In genomic region chrX:106415276-106415895, GRCh38 we compare ENCODE assay signal across 9 cellular contexts.
DNase-seq lines count a peak whose midpoint lies in the region; ATAC-seq and TF ChIP-seq lines count a peak whose summit lies in the region.
"Had no signal": no experiment of that assay in that cellular context is flagged by ENCODE, and none has a peak within 500 bp of the region (broad histone marks: within the 10 kb centered on the region; RNA-seq: fewer than 3 reads in every experiment).

No MANE protein-coding gene starts in this region.

- H3K4me1 ChIP-seq in sigmoid colon: no peaks in the 10 kb centered on the region

- TF ChIP-seq POLR2A in sigmoid colon (IDR thresholded peaks at IDR 0.05): no peak

- no peaks in the 10 kb centered on the region for H3K36me3 ChIP-seq in sigmoid colon

- peak; percentile 43 for TF ChIP-seq CTCF in WI38 (IDR thresholded peaks at IDR 0.05; ENCODE audit: low read depth, low read length)
- peak in 1 of 4 experiments; percentile 35 for TF ChIP-seq CTCF in sigmoid colon (IDR thresholded peaks at IDR 0.05)

- H3K27ac Mint-ChIP-seq in activated CD4-positive, alpha-beta T cell treated with anti-CD3 and anti-CD28 coated beads, Interleukin-2, amount 10 ng/mL, durations not matched to agents 7 days and 5 days: no peak overlapping the region

- no peaks in the 10 kb centered on the region for H3K27me3 Mint-ChIP-seq in activated CD4-positive, alpha-beta T cell treated with anti-CD3 and anti-CD28 coated beads, Interleukin-2, amount 10 ng/mL, durations not matched to agents 7 days and 5 days
- H3K27me3 Mint-ChIP-seq: central memory CD8-positive, alpha-beta T cell had no signal

- POLR2A ChIA-PET in activated CD4-positive, alpha-beta T cell treated with anti-CD3 and anti-CD28 coated beads, Interleukin-2, amount 10 ng/mL, durations not matched to agents 7 days and 5 days (lab: Charles Lee): no interaction called here

- 44 to 48% methylated on average over 2 of the region's 2 CpGs for WGBS in sigmoid colon, 2 donors

- TF ChIP-seq EP300 in sigmoid colon (IDR thresholded peaks at IDR 0.05): no peak

- CTCF ChIA-PET in activated CD4-positive, alpha-beta T cell treated with anti-CD3 and anti-CD28 coated beads, Interleukin-2, amount 10 ng/mL, durations not matched to agents 7 days and 5 days (lab: Charles Lee): no interaction called here

- no peak overlapping the region for H3K27ac ChIP-seq in sigmoid colon

- H3K4me3 ChIP-seq in WI38 (ENCODE audit: low read depth, low read length) (no peak overlapping the region), sigmoid colon (no peak overlapping the region)

- intact Hi-C loops in left colon (cut with DNase I, micrococcal nuclease) (no loop called here), sigmoid colon (cut with DNase I) (no loop called here)

- no peaks in the 10 kb centered on the region for H3K4me1 Mint-ChIP-seq in activated CD4-positive, alpha-beta T cell treated with anti-CD3 and anti-CD28 coated beads, Interleukin-2, amount 10 ng/mL, durations not matched to agents 7 days and 5 days
- H3K4me1 Mint-ChIP-seq: central memory CD8-positive, alpha-beta T cell had no signal

- ATAC-seq in GM21619 (IDR thresholded peaks at IDR 0.05; ENCODE audit: unreplicated experiment) (peak; percentile 80), left colon (peak; percentile 61)
- no peak for ATAC-seq in activated CD4-positive, CD25-positive, alpha-beta regulatory T cell treated with anti-CD3 and anti-CD28 coated beads, Interleukin-2, amount 50 U/mL, for 24 hours

- no peak overlapping the region for H3K4me3 Mint-ChIP-seq in activated CD4-positive, alpha-beta T cell treated with anti-CD3 and anti-CD28 coated beads, Interleukin-2, amount 10 ng/mL, durations not matched to agents 7 days and 5 days
- H3K4me3 Mint-ChIP-seq: central memory CD8-positive, alpha-beta T cell had no signal

- H3K9me3 ChIP-seq in sigmoid colon: no peaks in the 10 kb centered on the region

- no peaks in the 10 kb centered on the region for H3K36me3 Mint-ChIP-seq in activated CD4-positive, alpha-beta T cell treated with anti-CD3 and anti-CD28 coated beads, Interleukin-2, amount 10 ng/mL, durations not matched to agents 7 days and 5 days (ENCODE audit: low read depth)

- no peaks in the 10 kb centered on the region for H3K9me3 Mint-ChIP-seq in activated CD4-positive, alpha-beta T cell treated with anti-CD3 and anti-CD28 coated beads, Interleukin-2, amount 10 ng/mL, durations not matched to agents 7 days and 5 days
- H3K9me3 Mint-ChIP-seq: central memory CD8-positive, alpha-beta T cell had no signal

- peak; percentile 2 for DNase-seq in activated CD4-positive, alpha-beta T cell treated with anti-CD3 and anti-CD28 coated beads for 48 hours
- no peak for DNase-seq in activated CD4-positive, alpha-beta T cell treated with anti-CD3 and anti-CD28 coated beads, Interleukin-2, amount 10 ng/mL, durations not matched to agents 7 days and 5 days
- DNase-seq in LHCN-M2 (ENCODE audit: low read depth) (peak; percentile 22), left colon (peak in 1 of 2 donors; percentile 10), sigmoid colon (no peak)

- H3K27me3 ChIP-seq in sigmoid colon: no peaks in the 10 kb centered on the region

Comparison
In these comparisons a context has a peak if more than half of its experiments do, and no peak if none do; other contexts are left out.
1. DNase-seq: peak in activated CD4-positive, alpha-beta T cell treated with anti-CD3 and anti-CD28 coated beads for 48 hours (single experiment) and LHCN-M2 (single experiment); none in activated CD4-positive, alpha-beta T cell treated with anti-CD3 and anti-CD28 coated beads, Interleukin-2, amount 10 ng/mL, durations not matched to agents 7 days and 5 days (single experiment) and sigmoid colon (single experiment).
2. ATAC-seq: peak in GM21619 (single experiment) and left colon (single experiment); none in activated CD4-positive, CD25-positive, alpha-beta regulatory T cell treated with anti-CD3 and anti-CD28 coated beads, Interleukin-2, amount 50 U/mL, for 24 hours (0 of 2).